In the genomic region with DNA sequence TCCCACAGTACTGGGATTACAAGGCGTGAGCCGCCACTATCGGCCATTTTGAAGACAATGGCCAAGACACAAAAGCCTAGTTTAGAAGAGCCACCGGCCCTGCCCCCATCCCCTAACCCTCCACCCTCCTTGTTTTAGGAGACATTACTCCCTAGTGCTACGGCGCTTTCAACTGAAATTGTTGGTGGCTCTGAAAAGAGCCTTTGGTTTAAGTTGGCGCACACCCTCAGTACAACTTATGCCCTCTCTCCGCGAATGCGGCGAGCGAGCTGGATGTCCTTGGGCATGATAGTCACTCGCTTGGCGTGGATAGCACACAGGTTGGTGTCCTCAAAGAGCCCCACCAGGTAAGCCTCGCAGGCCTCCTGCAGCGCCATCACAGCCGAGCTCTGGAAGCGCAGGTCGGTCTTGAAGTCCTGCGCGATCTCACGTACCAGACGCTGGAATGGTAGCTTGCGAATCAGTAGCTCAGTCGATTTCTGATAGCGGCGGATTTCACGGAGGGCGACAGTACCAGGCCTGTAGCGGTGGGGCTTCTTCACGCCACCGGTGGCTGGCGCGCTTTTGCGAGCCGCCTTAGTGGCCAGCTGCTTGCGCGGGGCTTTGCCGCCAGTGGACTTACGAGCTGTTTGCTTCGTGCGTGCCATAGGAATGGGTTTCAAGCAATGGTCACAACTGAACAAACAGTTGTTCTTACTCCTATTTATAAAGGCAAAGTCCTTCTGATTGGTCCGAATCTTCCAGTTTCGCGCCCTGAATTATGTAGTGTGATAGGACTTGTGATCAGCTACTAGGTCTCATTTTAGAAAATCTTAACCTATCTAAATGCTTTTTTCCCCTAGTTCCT, we compare ENCODE assay signal across 8 cellular contexts.
DNase-seq lines count a peak whose midpoint lies in the region; ATAC-seq and TF ChIP-seq lines count a peak whose summit lies in the region.

No MANE protein-coding gene starts in this region.

- no peaks in the 10 kb centered on the region for H3K36me3 Mint-ChIP-seq in immature natural killer cell

- DNase-seq in HFF-Myc (ENCODE audit: extremely low read depth, low read depth) (no peak), NCI-H1436 (lab: John Stamatoyannopoulos, UW) (peak; percentile 68), T1000 (lab: John Stamatoyannopoulos, UW) (peak; percentile 59), body of pancreas (peak in 3 of 4 donors; percentile 20 to 39 (median 29)), immature natural killer cell (peak; percentile 68 to 73 (median 69)), cerebellar nuclear complex (lab: John Stamatoyannopoulos, UW) (no peak)
- peak; percentile 34 to 52 for DNase-seq in stimulated activated CD4-positive, alpha-beta T cell treated with anti-CD3 and anti-CD28 coated beads, Interleukin-15, amount 100 ng/mL, for 1 hour (ENCODE audit: low read depth in 1 of 2, low spot score in 1 of 2)

- TF ChIP-seq POLR2A in body of pancreas (IDR thresholded peaks at IDR 0.05) = peak in 2 of 3 donors; percentile 38 to 51

- 2 to 11% methylated on average over 16 to 45 of the region's 45 CpGs for WGBS in body of pancreas, 2 donors

- H3K4me3 Mint-ChIP-seq in immature natural killer cell = peak overlapping the region; percentile 95 to 100 (median 99)

- intact Hi-C loops in body of pancreas (cut with DNase I) = no loop called here

- H3K27ac Mint-ChIP-seq in immature natural killer cell = peak overlapping the region; percentile 91 to 97 (median 94)

- H3K27ac ChIP-seq in body of pancreas = peak overlapping the region in 1 of 4 donors; percentile 42

- H3K27me3 Mint-ChIP-seq in immature natural killer cell (ENCODE audit: low read depth in 3 of 3) = peaks cover 6 to 15% (median 10%) of the 10 kb centered on the region in 3 donors

- no peaks in the 10 kb centered on the region for H3K9me3 Mint-ChIP-seq in immature natural killer cell

- H3K36me3 ChIP-seq in body of pancreas (replicated peaks in 1 of 2; ENCODE audit: insufficient read depth in 1 of 2, low read depth in 2 of 2) = no peaks in the 10 kb centered on the region

- no peaks in the 10 kb centered on the region for H3K9me3 ChIP-seq in body of pancreas

- peaks cover 42 to 64% of the 10 kb centered on the region in 2 donors for H3K4me1 Mint-ChIP-seq in immature natural killer cell

- TF ChIP-seq CTCF in HFF-Myc (IDR thresholded peaks at IDR 0.05; ENCODE audit: low read depth, low read length, missing control alignments) = no peak
- TF ChIP-seq CTCF in body of pancreas (IDR thresholded peaks at IDR 0.05) = peak in 1 of 7 experiments; percentile 9

- H3K4me3 ChIP-seq in GM08714 (ENCODE audit: low read length) = peak overlapping the region; percentile 71
- peak overlapping the region; percentile 79 for H3K4me3 ChIP-seq in HFF-Myc (replicated peaks; ENCODE audit: low read depth, low read length)
- H3K4me3 ChIP-seq in body of pancreas = peak overlapping the region in 1 of 2 donors; percentile 2

- peaks cover 8% of the 10 kb centered on the region for H3K4me1 ChIP-seq in body of pancreas

- peaks cover 0 to 19% of the 10 kb centered on the region in 2 donors for H3K27me3 ChIP-seq in body of pancreas

- peak; percentile 18 for ATAC-seq in body of pancreas

Comparison
In these comparisons a context has a peak if more than half of its experiments do, and no peak if none do; other contexts are left out.
1. DNase-seq: peak in NCI-H1436 (single experiment), T1000 (single experiment), body of pancreas (3 of 4), immature natural killer cell (3 of 3) and stimulated activated CD4-positive, alpha-beta T cell treated with anti-CD3 and anti-CD28 coated beads, Interleukin-15, amount 100 ng/mL, for 1 hour (2 of 2); none in HFF-Myc (single experiment) and cerebellar nuclear complex (0 of 2).